In the genomic region with DNA sequence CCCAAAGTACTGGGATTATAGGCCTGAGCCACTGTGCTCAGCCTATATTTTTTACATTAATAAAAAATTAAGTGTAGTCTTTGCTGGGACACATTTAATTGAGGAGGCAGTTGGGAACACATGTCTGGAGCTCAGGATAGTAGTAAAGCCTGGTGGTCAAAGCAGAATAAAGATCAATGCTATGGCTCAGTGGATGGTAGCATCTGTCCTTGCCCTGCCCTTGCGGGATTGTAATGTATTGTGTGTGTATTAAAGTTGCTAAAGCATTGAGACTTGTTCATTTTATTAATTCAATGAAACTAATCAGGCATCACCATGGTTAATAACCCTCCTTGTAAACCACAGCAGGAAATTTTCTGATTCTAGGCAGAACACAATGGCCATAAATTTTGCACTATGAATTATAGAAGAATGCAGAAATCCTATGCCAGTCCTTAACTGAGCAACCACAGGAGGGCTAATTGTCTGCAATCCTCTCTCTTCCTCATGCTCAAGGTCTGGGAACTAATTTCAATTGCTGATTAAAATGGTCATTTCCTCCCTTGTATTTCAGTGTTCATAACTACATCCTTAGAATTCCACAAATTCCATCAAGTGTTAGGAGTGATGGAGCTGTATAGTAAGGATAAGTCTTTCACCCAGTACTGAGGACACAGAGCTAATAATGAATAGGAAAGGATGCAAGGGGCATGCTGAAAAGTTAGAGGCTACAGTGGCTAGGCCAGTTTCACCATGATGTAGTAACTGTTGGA, we compare ENCODE assay signal across 17 cellular contexts.
A peak's percentile ranks its signal among the peaks of the same experiment; 100 is the strongest.
DNase-seq lines count a peak whose midpoint lies in the region; ATAC-seq and TF ChIP-seq lines count a peak whose summit lies in the region.
"Had no signal": no experiment of that assay in that cellular context is flagged by ENCODE, and none has a peak within 500 bp of the region (broad histone marks: within the 10 kb centered on the region; RNA-seq: fewer than 3 reads in every experiment).

No MANE protein-coding gene starts in this region.

- 81 to 96% (median 94%) methylated on average over 1 of the region's 1 CpG for WGBS in adrenal gland, 4 donors

- H3K9me3 ChIP-seq in WERI-Rb-1 (ENCODE audit: severe bottlenecking), result no peaks in the 10 kb centered on the region
- no peaks in the 10 kb centered on the region for H3K9me3 ChIP-seq in adrenal gland (replicated peaks in 1 of 3)
- H3K9me3 ChIP-seq: gastrocnemius medialis, MG63, prostate gland had no signal

- H3K27ac Mint-ChIP-seq in GM23338, result peak overlapping the region; percentile 84
- H3K27ac Mint-ChIP-seq: activated naive CD4-positive, alpha-beta T cell treated with anti-CD3 and anti-CD28 coated beads for 36 hours; B cell; stimulated activated memory B cell treated with anti-CD40 and anti-IgM and Interleukin-4, amounts not matched to agents 10 μg/mL and 1 μg/mL and 100 μg/mL, for 72 hours had no signal

- intact Hi-C loops in left colon (cut with DNase I, micrococcal nuclease) (no loop called here), adrenal gland (cut with DNase I) (no loop called here)

- ATAC-seq in GM23338, result peak; percentile 71
- no peak for ATAC-seq in left colon
- ATAC-seq: gastrocnemius medialis; stimulated activated memory B cell treated with anti-CD40 and anti-IgM and Interleukin-4, amounts not matched to agents 10 μg/mL and 1 μg/mL and 100 μg/mL, for 72 hours had no signal

- no peak overlapping the region for H2AFZ ChIP-seq in GM23338

- no peak overlapping the region for H3K4me3 Mint-ChIP-seq in GM23338
- H3K4me3 Mint-ChIP-seq: activated naive CD4-positive, alpha-beta T cell treated with anti-CD3 and anti-CD28 coated beads for 36 hours; B cell; stimulated activated memory B cell treated with anti-CD40 and anti-IgM and Interleukin-4, amounts not matched to agents 10 μg/mL and 1 μg/mL and 100 μg/mL, for 72 hours had no signal

- no peaks in the 10 kb centered on the region for H3K79me2 ChIP-seq in GM23338 (replicated peaks; ENCODE audit: insufficient read depth)

- H3K4me3 ChIP-seq in GM23338 (no peak overlapping the region), WERI-Rb-1 (ENCODE audit: low read depth, low read length) (no peak overlapping the region), adrenal gland (no peak overlapping the region)
- H3K4me3 ChIP-seq: coronary artery, gastrocnemius medialis, MG63, prostate gland had no signal

- H3K9me2 ChIP-seq in GM23338 (ENCODE audit: insufficient read depth), result peaks cover 6% of the 10 kb centered on the region; the same call in 1 of the 2 replicates

- no peaks in the 10 kb centered on the region for H3F3A ChIP-seq in GM23338 (replicated peaks; ENCODE audit: low read depth)

- DNase-seq in A172 (ENCODE audit: low spot score), result peak; percentile 92
- DNase-seq in GM23338 (ENCODE audit: low spot score), result peak; percentile 64
- peak; percentile 96 for DNase-seq in amniotic epithelial cell (ENCODE audit: low read depth)
- peak; percentile 56 for DNase-seq in iPS DF 4.7 (ENCODE audit: extremely low read depth, low spot score)
- DNase-seq in WERI-Rb-1, result no peak
- DNase-seq in left colon, result no peak
- DNase-seq in NCI-H2081 treated with DMSO at 0.1 percent for 48 hours (lab: John Stamatoyannopoulos, UW), result no peak
- no peak for DNase-seq in adrenal gland
- DNase-seq: activated naive CD4-positive, alpha-beta T cell treated with anti-CD3 and anti-CD28 coated beads for 36 hours; gastrocnemius medialis; MG63; NCI-H446; stimulated activated CD4-positive, alpha-beta T cell treated with anti-CD3 and anti-CD28 coated beads, Interleukin-2, amount 100 ng/mL, for 48 hours had no signal

- H3K27me3 Mint-ChIP-seq in GM23338 (ENCODE audit: insufficient read depth, low read depth, poor library complexity), result no peaks in the 10 kb centered on the region
- H3K27me3 Mint-ChIP-seq: B cell; stimulated activated memory B cell treated with anti-CD40 and anti-IgM and Interleukin-4, amounts not matched to agents 10 μg/mL and 1 μg/mL and 100 μg/mL, for 72 hours had no signal

- peaks cover 26% of the 10 kb centered on the region for H3K9me3 Mint-ChIP-seq in GM23338
- H3K9me3 Mint-ChIP-seq: activated naive CD4-positive, alpha-beta T cell treated with anti-CD3 and anti-CD28 coated beads for 36 hours; stimulated activated memory B cell treated with anti-CD40 and anti-IgM and Interleukin-4, amounts not matched to agents 10 μg/mL and 1 μg/mL and 100 μg/mL, for 72 hours had no signal

- TF ChIP-seq POLR2A in adrenal gland (IDR thresholded peaks at IDR 0.05), result no peak

- no peak overlapping the region for H3K4me2 ChIP-seq in GM23338

- H3K4me1 ChIP-seq in GM23338 (ENCODE audit: insufficient read depth) (peaks cover 23% of the 10 kb centered on the region), adrenal gland (replicated peaks in 1 of 2) (no peaks in the 10 kb centered on the region)
- H3K4me1 ChIP-seq: gastrocnemius medialis, prostate gland had no signal

- H3K4me1 Mint-ChIP-seq in GM23338, result peaks cover 29% of the 10 kb centered on the region
- H3K4me1 Mint-ChIP-seq: B cell; stimulated activated memory B cell treated with anti-CD40 and anti-IgM and Interleukin-4, amounts not matched to agents 10 μg/mL and 1 μg/mL and 100 μg/mL, for 72 hours had no signal

- H3K36me3 ChIP-seq in GM23338 (ENCODE audit: insufficient read depth) (peaks cover 8% of the 10 kb centered on the region; the same call in 1 of the 2 replicates), WERI-Rb-1 (no peaks in the 10 kb centered on the region), adrenal gland (replicated peaks in 1 of 2) (no peaks in the 10 kb centered on the region)
- H3K36me3 ChIP-seq: gastrocnemius medialis, MG63, prostate gland had no signal

- H4K20me1 ChIP-seq in GM23338 (replicated peaks; ENCODE audit: insufficient read depth), result no peaks in the 10 kb centered on the region

- H3K36me3 Mint-ChIP-seq in GM23338 (ENCODE audit: low read depth), result peaks cover 25% of the 10 kb centered on the region
- H3K36me3 Mint-ChIP-seq: stimulated activated memory B cell treated with anti-CD40 and anti-IgM and Interleukin-4, amounts not matched to agents 10 μg/mL and 1 μg/mL and 100 μg/mL, for 72 hours had no signal

- H3K27me3 ChIP-seq in GM23338 (ENCODE audit: insufficient read depth) (no peaks in the 10 kb centered on the region), WERI-Rb-1 (ENCODE audit: insufficient read depth, low read depth, severe bottlenecking) (no peaks in the 10 kb centered on the region), adrenal gland (no peaks in the 10 kb centered on the region)
- H3K27me3 ChIP-seq: gastrocnemius medialis, MG63 had no signal

- peak overlapping the region; percentile 88 for H3K27ac ChIP-seq in GM23338 (ENCODE audit: low read depth)
- H3K27ac ChIP-seq in WERI-Rb-1, result no peak overlapping the region
- H3K27ac ChIP-seq in adrenal gland, result no peak overlapping the region
- H3K27ac ChIP-seq: coronary artery, gastrocnemius medialis, prostate gland had no signal

- TF ChIP-seq CTCF in GM23338 (conservative IDR thresholded peaks at IDR 0.05; ENCODE audit: low read depth in 2 of 2), result no peak
- no peak for TF ChIP-seq CTCF in WERI-Rb-1 (IDR thresholded peaks at IDR 0.05; ENCODE audit: low read depth, low read length)
- no peak for TF ChIP-seq CTCF in adrenal gland (IDR thresholded peaks at IDR 0.05)

TF ChIP-seq in GM23338, 12 proteins besides CTCF, POLR2A, EP300 and RAD21:
- TF ChIP-seq JUNB (IDR thresholded peaks at IDR 0.05; ENCODE audit: unreplicated experiment) (no peak), NANOG (IDR thresholded peaks at IDR 0.05; ENCODE audit: borderline replicate concordance) (peak; percentile 92)

Comparison
In these comparisons a context has a peak if more than half of its experiments do, and no peak if none do; other contexts are left out.
1. DNase-seq: peak in A172 (single experiment), GM23338 (single experiment), amniotic epithelial cell (single experiment) and iPS DF 4.7 (single experiment); none in WERI-Rb-1 (single experiment), left colon (0 of 2), NCI-H2081 treated with DMSO at 0.1 percent for 48 hours (single experiment) and adrenal gland (0 of 7).